ENCODE assay signal across 23 cellular contexts in the genomic region with DNA sequence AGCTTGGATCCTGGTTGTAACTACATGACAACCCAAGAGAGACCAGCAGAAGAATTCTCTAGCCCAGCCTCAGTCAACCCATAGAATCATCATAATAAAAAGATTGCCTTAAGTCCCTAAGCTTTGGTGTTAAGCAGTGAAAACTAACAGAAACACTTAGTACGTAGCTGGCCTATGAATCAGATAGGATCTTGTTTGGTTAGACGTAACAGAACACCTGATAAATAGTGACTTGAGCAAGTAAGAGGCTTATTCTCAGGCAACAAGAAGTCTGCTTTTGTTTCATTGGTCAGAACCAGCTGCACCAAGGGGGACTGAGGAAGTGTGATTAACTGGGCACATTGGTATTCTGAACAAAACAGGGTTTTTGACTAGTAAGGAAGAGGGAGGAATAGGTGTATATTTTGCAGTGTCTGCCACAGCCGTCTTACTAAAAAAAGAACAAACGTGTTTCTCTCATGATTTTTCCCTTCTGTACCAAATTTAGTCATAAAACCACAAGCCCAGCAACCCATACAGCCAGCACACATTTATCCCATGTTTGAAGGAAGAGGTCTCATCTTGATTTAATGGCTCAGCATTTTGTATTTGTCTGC. TPM values are rescaled to one million over a fixed set of nuclear protein-coding genes. Genes with fewer than 3 reads are reported as not detected.
DNase-seq lines count a peak whose midpoint lies in the region; ATAC-seq and TF ChIP-seq lines count a peak whose summit lies in the region.
"Had no signal": no experiment of that assay in that cellular context is flagged by ENCODE, and none has a peak within 500 bp of the region (broad histone marks: within the 10 kb centered on the region; RNA-seq: fewer than 3 reads in every experiment).

No MANE protein-coding gene starts in this region.

- no peaks in the 10 kb centered on the region for H3K36me3 Mint-ChIP-seq in activated T-cell treated with anti-CD3 and anti-CD28 coated beads, Interleukin-2, amount 50 U/mL, for 24 hours (ENCODE audit: low read depth)
- no peaks in the 10 kb centered on the region for H3K36me3 Mint-ChIP-seq in activated T-helper 17 cell treated with anti-CD3 and anti-CD28 coated beads, Interleukin-2, amount 50 U/mL, for 72 hours (ENCODE audit: low read depth)
- H3K36me3 Mint-ChIP-seq: naive B cell had no signal

- no peak overlapping the region for H2AFZ ChIP-seq in smooth muscle cell (ENCODE audit: low read depth)

- H3K9me3 ChIP-seq in smooth muscle cell (replicated peaks; ENCODE audit: low read depth) = no peaks in the 10 kb centered on the region
- H3K9me3 ChIP-seq: esophagus squamous epithelium, uterus had no signal

- no peaks in the 10 kb centered on the region for H3K79me2 ChIP-seq in smooth muscle cell (ENCODE audit: low read depth)

- H3K27ac ChIP-seq in smooth muscle cell (ENCODE audit: low read depth) = peak overlapping the region; percentile 33
- H3K27ac ChIP-seq: C4-2B, esophagus squamous epithelium, uterus had no signal

- ATAC-seq in activated T-helper 17 cell treated with anti-CD3 and anti-CD28 coated beads, Interleukin-2, amount 50 U/mL, for 72 hours (replicated peaks) = peak; percentile 84

- H3K27me3 Mint-ChIP-seq in activated T-cell treated with anti-CD3 and anti-CD28 coated beads, Interleukin-2, amount 50 U/mL, for 24 hours = peaks cover 3% of the 10 kb centered on the region
- no peaks in the 10 kb centered on the region for H3K27me3 Mint-ChIP-seq in activated T-helper 17 cell treated with anti-CD3 and anti-CD28 coated beads, Interleukin-2, amount 50 U/mL, for 72 hours

- no peak overlapping the region for H3K4me3 Mint-ChIP-seq in activated T-cell treated with anti-CD3 and anti-CD28 coated beads, Interleukin-2, amount 50 U/mL, for 24 hours
- no peak overlapping the region for H3K4me3 Mint-ChIP-seq in activated T-helper 17 cell treated with anti-CD3 and anti-CD28 coated beads, Interleukin-2, amount 50 U/mL, for 72 hours
- H3K4me3 Mint-ChIP-seq: naive B cell; T-helper 1 cell treated with Interleukin-12 subunit alpha and Interleukin-12 subunit beta and Interleukin-4 antibody, amounts not matched to agents 30 μg/mL and 1 μg/mL, for 36 hours had no signal

- peaks cover 13% of the 10 kb centered on the region for H3K27me3 ChIP-seq in smooth muscle cell (ENCODE audit: low read depth)
- H3K27me3 ChIP-seq: esophagus squamous epithelium, uterus had no signal

- no peaks in the 10 kb centered on the region for H3K4me1 ChIP-seq in smooth muscle cell (ENCODE audit: low read depth)
- H3K4me1 ChIP-seq: esophagus squamous epithelium, uterus had no signal

- H3K4me1 Mint-ChIP-seq in activated T-cell treated with anti-CD3 and anti-CD28 coated beads, Interleukin-2, amount 50 U/mL, for 24 hours (ENCODE audit: low read depth) = peaks cover 28% of the 10 kb centered on the region
- peaks cover 20% of the 10 kb centered on the region for H3K4me1 Mint-ChIP-seq in activated T-helper 17 cell treated with anti-CD3 and anti-CD28 coated beads, Interleukin-2, amount 50 U/mL, for 72 hours
- H3K4me1 Mint-ChIP-seq: naive B cell had no signal

- DNase-seq in activated T-cell treated with anti-CD3 and anti-CD28 coated beads, Interleukin-2, amount 50 U/mL, for 24 hours = no peak
- DNase-seq in activated T-cell treated with anti-CD3 and anti-CD28 coated beads, Interleukin-2, amount 50 U/mL, for 1 hour = no peak
- DNase-seq in M059J (ENCODE audit: low read depth) (peak; percentile 11), smooth muscle cell (lab: John Stamatoyannopoulos, UW; ENCODE audit: unreplicated experiment) (no peak), NCI-H2081 treated with DMSO at 0.1 percent for 48 hours (lab: John Stamatoyannopoulos, UW) (no peak), middle frontal gyrus (ENCODE audit: extremely low spot score, low spot score) (no peak), LoVo (ENCODE audit: low spot score) (no peak)
- DNase-seq: ACHN; activated gamma-delta T cell treated with Interleukin-2 at 50 U/mL for 16 hours; DMS 273 treated with DMSO at 0.1 percent for 48 hours; effector memory CD4-positive, alpha-beta T cell; esophagus squamous epithelium; mammary epithelial cell; MM.1S; naive B cell; NCI-H1436 treated with DMSO at 0.1 percent for 48 hours; NCI-H748 treated with DMSO at 0.1 percent for 48 hours; retina; stimulated activated CD8-positive, alpha-beta memory T cell treated with anti-CD3 and anti-CD28 coated beads, Interleukin-4, amount 100 ng/mL, for 48 hours; uterus had no signal

- peak overlapping the region; percentile 8 for H3K4me2 ChIP-seq in smooth muscle cell

- H4K20me1 ChIP-seq in smooth muscle cell (ENCODE audit: low read depth) = no peaks in the 10 kb centered on the region

- H3K9ac ChIP-seq in smooth muscle cell (ENCODE audit: low read depth) = no peak overlapping the region

- H3K27ac Mint-ChIP-seq in activated T-cell treated with anti-CD3 and anti-CD28 coated beads, Interleukin-2, amount 50 U/mL, for 24 hours = peak overlapping the region; percentile 18
- H3K27ac Mint-ChIP-seq in activated T-helper 17 cell treated with anti-CD3 and anti-CD28 coated beads, Interleukin-2, amount 50 U/mL, for 72 hours = peak overlapping the region; percentile 15
- H3K27ac Mint-ChIP-seq: naive B cell; T-helper 1 cell treated with Interleukin-12 subunit alpha and Interleukin-12 subunit beta and Interleukin-4 antibody, amounts not matched to agents 30 μg/mL and 1 μg/mL, for 36 hours had no signal

- WGBS in smooth muscle cell (ENCODE audit: low lambda C conversion rate) = 25% methylated on average over 4 of the region's 4 CpGs

- no peaks in the 10 kb centered on the region for H3K36me3 ChIP-seq in smooth muscle cell (ENCODE audit: low read depth)
- H3K36me3 ChIP-seq: esophagus squamous epithelium, uterus had no signal

- H3K4me3 ChIP-seq in smooth muscle cell = no peak overlapping the region
- H3K4me3 ChIP-seq: esophagus squamous epithelium, uterus had no signal

- no peaks in the 10 kb centered on the region for H3F3A ChIP-seq in smooth muscle cell (ENCODE audit: low read depth)

- TF ChIP-seq CTCF in smooth muscle cell (IDR thresholded peaks at IDR 0.05; ENCODE audit: borderline replicate concordance, insufficient read depth, poor library complexity, severe bottlenecking) = no peak

- no peaks in the 10 kb centered on the region for H3K9me3 Mint-ChIP-seq in activated T-cell treated with anti-CD3 and anti-CD28 coated beads, Interleukin-2, amount 50 U/mL, for 24 hours
- H3K9me3 Mint-ChIP-seq in activated T-helper 17 cell treated with anti-CD3 and anti-CD28 coated beads, Interleukin-2, amount 50 U/mL, for 72 hours = no peaks in the 10 kb centered on the region
- H3K9me3 Mint-ChIP-seq: T-helper 1 cell treated with Interleukin-12 subunit alpha and Interleukin-12 subunit beta and Interleukin-4 antibody, amounts not matched to agents 30 μg/mL and 1 μg/mL, for 36 hours had no signal

RNA-seq across cellular contexts. Expression of a gene that starts 53.3 kb away (rescaled TPM):
- total RNA-seq in M059J (2014; rRNA removed; shearing (Covaris generic)) = 14.7 and 15.5 TPM in 2 replicates
- 1 to 10 TPM; 3.8 to 5.0 TPM for total RNA-seq in activated T-helper 17 cell treated with anti-CD3 and anti-CD28 coated beads, Interleukin-2, amount 50 U/mL, for 72 hours
- 26.6 and 30.7 TPM in 2 replicates for total RNA-seq in smooth muscle cell
- 7.7 and 8.3 TPM in 2 replicates for polyA plus RNA-seq in smooth muscle cell
